8 cellular contexts compared by ENCODE assay signal in genomic region chr6:129709909-129710721, GRCh38. TPM values are rescaled to one million over a fixed set of nuclear protein-coding genes. Genes with fewer than 3 reads are reported as not detected.
DNase-seq lines count a peak whose midpoint lies in the region; ATAC-seq and TF ChIP-seq lines count a peak whose summit lies in the region.

A gene with protein sequence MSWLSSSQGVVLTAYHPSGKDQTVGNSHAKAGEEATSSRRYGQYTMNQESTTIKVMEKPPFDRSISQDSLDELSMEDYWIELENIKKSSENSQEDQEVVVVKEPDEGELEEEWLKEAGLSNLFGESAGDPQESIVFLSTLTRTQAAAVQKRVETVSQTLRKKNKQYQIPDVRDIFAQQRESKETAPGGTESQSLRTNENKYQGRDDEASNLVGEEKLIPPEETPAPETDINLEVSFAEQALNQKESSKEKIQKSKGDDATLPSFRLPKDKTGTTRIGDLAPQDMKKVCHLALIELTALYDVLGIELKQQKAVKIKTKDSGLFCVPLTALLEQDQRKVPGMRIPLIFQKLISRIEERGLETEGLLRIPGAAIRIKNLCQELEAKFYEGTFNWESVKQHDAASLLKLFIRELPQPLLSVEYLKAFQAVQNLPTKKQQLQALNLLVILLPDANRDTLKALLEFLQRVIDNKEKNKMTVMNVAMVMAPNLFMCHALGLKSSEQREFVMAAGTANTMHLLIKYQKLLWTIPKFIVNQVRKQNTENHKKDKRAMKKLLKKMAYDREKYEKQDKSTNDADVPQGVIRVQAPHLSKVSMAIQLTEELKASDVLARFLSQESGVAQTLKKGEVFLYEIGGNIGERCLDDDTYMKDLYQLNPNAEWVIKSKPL (minus strand): TSS chr6:129710177. CDS start chr6:129710136, 41 bp downstream.

- intact Hi-C loops in lower lobe of right lung (cut with DNase I) = no loop called here

- H3K9me3 ChIP-seq in lower lobe of right lung = no peaks in the 10 kb centered on the region

- DNase-seq in ACHN (peak; percentile 92), NCI-H526 treated with DMSO at 0.1 percent for 48 hours (lab: John Stamatoyannopoulos, UW) (peak; percentile 65), ecto neural progenitor cell (ENCODE audit: low spot score) (peak; percentile 90), lower lobe of right lung (peak; percentile 93)
- peak; percentile 80 to 86 for DNase-seq in activated CD4-positive, alpha-beta T cell treated with anti-CD3 and anti-CD28 coated beads, Interleukin-2, amount 50 U/mL, for 48 hours
- peak; percentile 41 to 77 (median 43) for DNase-seq in stimulated activated CD4-positive, alpha-beta T cell treated with anti-CD3 and anti-CD28 coated beads, TNF-alpha, amount 100 ng/mL, for 24 hours (ENCODE audit: low read depth in 3 of 3)

- peak within 1 kb of the TSS; percentile 67 for H3K4me3 ChIP-seq in lower lobe of right lung

- H3K27ac ChIP-seq in lower lobe of right lung = peak within 1 kb of the TSS; percentile 84

- TF ChIP-seq CTCF in lower lobe of right lung (IDR thresholded peaks at IDR 0.05) = no peak

- no peaks in the 10 kb centered on the region for H3K36me3 ChIP-seq in lower lobe of right lung

- ATAC-seq in GM18858 (IDR thresholded peaks at IDR 0.05; ENCODE audit: unreplicated experiment) (peak; percentile 90), HG03066 (IDR thresholded peaks at IDR 0.05; ENCODE audit: low read depth, unreplicated experiment) (peak; percentile 92), lower lobe of right lung (peak; percentile 98 to 99)

- peaks cover 28% of the 10 kb centered on the region for H3K4me1 ChIP-seq in lower lobe of right lung

- in situ Hi-C loops in ACHN (cut with HindIII; ENCODE audit: low pct_ligation_motif_present, low pct_unique_long_range_greater_than_20kb, low sequenced_read_pairs) = no loop called here

- H3K27me3 ChIP-seq in lower lobe of right lung (ENCODE audit: low read depth) = no peaks in the 10 kb centered on the region

RNA-seq across cellular contexts. Expression of the gene that starts here (rescaled TPM):
- 57.9 TPM for total RNA-seq in lower lobe of right lung

Comparison
In these comparisons a context has a peak if more than half of its experiments do, and no peak if none do; other contexts are left out.
1. Peak in every context shown above with its lines: DNase-seq, ATAC-seq, H3K4me3 ChIP-seq and H3K27ac ChIP-seq.
2. DNase-seq: peak in every context shown above with its lines; median percentile 93 in lower lobe of right lung; 92 in ACHN; 90 in ecto neural progenitor cell; 83 in activated CD4-positive, alpha-beta T cell treated with anti-CD3 and anti-CD28 coated beads, Interleukin-2, amount 50 U/mL, for 48 hours; 65 in NCI-H526 treated with DMSO at 0.1 percent for 48 hours; 43 in stimulated activated CD4-positive, alpha-beta T cell treated with anti-CD3 and anti-CD28 coated beads, TNF-alpha, amount 100 ng/mL, for 24 hours.